Comparison of ENCODE assay signal across 13 cellular contexts in the genomic region with DNA sequence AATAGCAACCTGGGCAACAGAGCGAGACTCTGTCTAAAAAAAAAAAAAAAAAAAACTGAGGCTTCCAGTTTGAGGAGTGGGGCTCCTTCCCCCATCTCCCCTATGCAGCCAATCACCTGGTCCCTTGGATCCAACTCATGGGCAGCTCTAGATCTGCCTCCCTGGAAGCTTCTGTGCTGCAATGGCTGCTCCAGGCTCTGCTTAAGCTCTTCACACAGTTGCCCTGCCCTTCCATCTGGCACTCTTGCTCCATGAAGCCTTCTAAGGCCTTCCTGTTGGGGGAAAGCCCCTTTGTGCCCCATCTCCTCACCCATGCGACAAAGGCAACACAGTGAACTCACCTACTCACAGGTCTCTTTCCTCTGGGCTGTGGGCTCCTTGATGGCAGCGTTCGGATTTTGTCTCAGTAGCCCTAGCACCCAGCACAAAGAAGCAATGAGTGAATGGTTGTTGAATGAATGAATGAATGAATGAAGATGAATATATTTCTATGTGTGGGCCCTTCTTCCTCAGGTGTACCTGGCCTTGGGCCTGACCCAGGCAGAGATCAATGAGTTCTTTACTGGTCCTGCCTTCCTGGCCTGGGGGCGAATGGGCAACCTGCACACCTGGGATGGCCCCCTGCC. TPM values are rescaled to one million over a fixed set of nuclear protein-coding genes. Genes with fewer than 3 reads are reported as not detected.
DNase-seq lines count a peak whose midpoint lies in the region; TF ChIP-seq lines count a peak whose summit lies in the region.
"Had no signal": no experiment of that assay in that cellular context is flagged by ENCODE, and none has a peak within 500 bp of the region (broad histone marks: within the 10 kb centered on the region; RNA-seq: fewer than 3 reads in every experiment).

No MANE protein-coding gene starts in this region.

- no peak overlapping the region for H3K27ac Mint-ChIP-seq in activated naive CD4-positive, alpha-beta T cell treated with anti-CD3 and anti-CD28 coated beads, Interleukin-2, amount 50 U/mL, for 24 hours

- H3K4me3 ChIP-seq in SJCRH30: no peak overlapping the region
- H3K4me3 ChIP-seq in fibroblast of the aortic adventitia (ENCODE audit: low read depth, low read length): peak overlapping the region; percentile 6

- H3K9me3 Mint-ChIP-seq in activated naive CD4-positive, alpha-beta T cell treated with anti-CD3 and anti-CD28 coated beads, Interleukin-2, amount 50 U/mL, for 24 hours: no peaks in the 10 kb centered on the region

- peak overlapping the region; percentile 72 for H3K4me3 Mint-ChIP-seq in activated naive CD4-positive, alpha-beta T cell treated with anti-CD3 and anti-CD28 coated beads, Interleukin-2, amount 50 U/mL, for 24 hours

- no peaks in the 10 kb centered on the region for H3K27me3 Mint-ChIP-seq in activated naive CD4-positive, alpha-beta T cell treated with anti-CD3 and anti-CD28 coated beads, Interleukin-2, amount 50 U/mL, for 24 hours

- H3K4me1 Mint-ChIP-seq in activated naive CD4-positive, alpha-beta T cell treated with anti-CD3 and anti-CD28 coated beads, Interleukin-2, amount 50 U/mL, for 24 hours: peaks cover 43% of the 10 kb centered on the region

- TF ChIP-seq CTCF in fibroblast of the aortic adventitia (IDR thresholded peaks at IDR 0.05; ENCODE audit: insufficient read depth, low read length): no peak

- peaks cover 15% of the 10 kb centered on the region for H3K4me1 ChIP-seq in SJCRH30

- H3K36me3 Mint-ChIP-seq in activated naive CD4-positive, alpha-beta T cell treated with anti-CD3 and anti-CD28 coated beads, Interleukin-2, amount 50 U/mL, for 24 hours: peaks cover 3% of the 10 kb centered on the region

- H3K9me3 ChIP-seq in SJCRH30 (replicated peaks): no peaks in the 10 kb centered on the region
- H3K9me3 ChIP-seq: BE2C had no signal

- H3K27me3 ChIP-seq in SJCRH30: no peaks in the 10 kb centered on the region
- H3K27me3 ChIP-seq: BE2C had no signal

- no peak for DNase-seq in activated naive CD4-positive, alpha-beta T cell treated with Interleukin-2 at 50 U/mL for 16 hours
- no peak for DNase-seq in SJCRH30
- DNase-seq in fibroblast of the aortic adventitia (ENCODE audit: low read depth): no peak
- DNase-seq in substantia nigra (lab: John Stamatoyannopoulos, UW): no peak
- no peak for DNase-seq in activated gamma-delta T cell treated with Interleukin-2 at 50 U/mL for 16 hours
- DNase-seq in effector CD8-positive, alpha-beta T cell (lab: John Stamatoyannopoulos, UW): no peak
- no peak for DNase-seq in NCI-H1105 treated with DMSO at 0.1 percent for 48 hours (lab: John Stamatoyannopoulos, UW)
- DNase-seq: BE2C; left cardiac atrium; NCI-H345; nucleus accumbens; stimulated activated CD8-positive, alpha-beta memory T cell treated with anti-CD3 and anti-CD28 coated beads, Interleukin-4, amount 100 ng/mL, for 48 hours had no signal

- H3K27ac ChIP-seq in SJCRH30 (peak overlapping the region; percentile 98), substantia nigra (ENCODE audit: low read depth, low read length, poor library complexity, severe bottlenecking) (peak overlapping the region; percentile 99)

- H3K36me3 ChIP-seq in SJCRH30: peaks cover 5% of the 10 kb centered on the region; the same call in 1 of the 2 replicates

RNA-seq across cellular contexts. Expression of a gene that starts 1.9 kb away (rescaled TPM):
- 20.6 and 22.2 TPM in 2 replicates for total RNA-seq in SJCRH30 (2014; rRNA removed; shearing (Covaris generic))
- 28.9 and 41.8 TPM in 2 replicates for total RNA-seq in fibroblast of the aortic adventitia (ENCODE audit: low replicate concordance)

RNA-seq across cellular contexts. Expression of a gene that starts 14.8 kb away (rescaled TPM):
- 0.73 and 0.76 TPM in 2 replicates for total RNA-seq in SJCRH30 (2014; rRNA removed; shearing (Covaris generic))
- total RNA-seq in fibroblast of the aortic adventitia (ENCODE audit: low replicate concordance): 0.99 and 4.7 TPM in 2 replicates

RNA-seq across cellular contexts. Expression of a gene that starts 24.0 kb away (rescaled TPM):
- total RNA-seq in SJCRH30 (2014; rRNA removed; shearing (Covaris generic)): 33.7 and 36.3 TPM in 2 replicates
- 11.0 and 19.1 TPM in 2 replicates for total RNA-seq in fibroblast of the aortic adventitia (ENCODE audit: low replicate concordance)

RNA-seq across cellular contexts. Expression of a gene that starts 29.0 kb away (rescaled TPM):
- total RNA-seq in SJCRH30 (2014; rRNA removed; shearing (Covaris generic)): 44.5 and 48.4 TPM in 2 replicates
- 10.5 and 41.8 TPM in 2 replicates for total RNA-seq in fibroblast of the aortic adventitia (ENCODE audit: low replicate concordance)

RNA-seq across cellular contexts. Expression of a gene that starts 39.6 kb away (rescaled TPM):
- total RNA-seq in SJCRH30 (2014; rRNA removed; shearing (Covaris generic)): 23.8 and 29.7 TPM in 2 replicates
- 0.49 and 18.3 TPM in 2 replicates for total RNA-seq in fibroblast of the aortic adventitia (ENCODE audit: low replicate concordance)
